24 cellular contexts compared by ENCODE assay signal in genomic region chr3:114732353-114732752, GRCh38.
"Had no signal": no experiment of that assay in that cellular context is flagged by ENCODE, and none has a peak within 500 bp of the region (broad histone marks: within the 10 kb centered on the region; RNA-seq: fewer than 3 reads in every experiment).

No MANE protein-coding gene starts in this region.

- H3K4me1 ChIP-seq: left lung, lower lobe of right lung had no signal

- DNase-seq: effector memory CD8-positive, alpha-beta T cell; foreskin fibroblast; gastrocnemius medialis; head of caudate nucleus; left lung; lower lobe of right lung; naive thymus-derived CD8-positive, alpha-beta T cell; pancreas; sigmoid colon; stimulated activated CD4-positive, alpha-beta T cell treated with anti-CD3 and anti-CD28 coated beads, Interleukin-2, amount 100 ng/mL, for 24 hours; stimulated activated CD4-positive, alpha-beta T cell treated with anti-CD3 and anti-CD28 coated beads, Interleukin-4, amount 100 ng/mL, for 24 hours; stimulated activated naive CD4-positive, alpha-beta T cell treated with Interleukin-2 at 50 U/mL for 16 hours; stomach; trophoblast cell had no signal

- H3K4me3 ChIP-seq: coronary artery, gastrocnemius medialis, left lung, lower lobe of right lung, pancreas, right atrium auricular region, sigmoid colon, stomach, thyroid gland had no signal

- H3K4me1 Mint-ChIP-seq: neural crest cell; stimulated activated effector memory CD8-positive, alpha-beta T cell treated with anti-CD3 and anti-CD28 coated beads, Interleukin-12 subunit alpha, Interleukin-12 subunit beta, amount 100 ng/mL, for 72 hours had no signal

- H3K9me3 ChIP-seq: gastrocnemius medialis, left lung, lower lobe of right lung, neutrophil, pancreas, right atrium auricular region, sigmoid colon, stomach, thyroid gland had no signal

- H3K27me3 ChIP-seq: gastrocnemius medialis, left lung, neutrophil, pancreas, right atrium auricular region, sigmoid colon, stomach, thyroid gland had no signal

- ATAC-seq: effector memory CD8-positive, alpha-beta T cell; esophagus mucosa; gastrocnemius medialis; left lung; lower lobe of right lung; naive thymus-derived CD8-positive, alpha-beta T cell; stimulated activated effector memory CD8-positive, alpha-beta T cell treated with anti-CD3 and anti-CD28 coated beads, Interleukin-12 subunit alpha, Interleukin-12 subunit beta, amount 100 ng/mL, for 72 hours had no signal

- H3K27ac ChIP-seq: coronary artery, epithelial cell of prostate, gastrocnemius medialis, left lung, lower lobe of right lung, neutrophil, pancreas, right atrium auricular region, sigmoid colon, stomach, thyroid gland had no signal

- H3K9me3 Mint-ChIP-seq: effector memory CD8-positive, alpha-beta T cell; naive thymus-derived CD8-positive, alpha-beta T cell; neural crest cell; stimulated activated effector memory CD8-positive, alpha-beta T cell treated with anti-CD3 and anti-CD28 coated beads, Interleukin-12 subunit alpha, Interleukin-12 subunit beta, amount 100 ng/mL, for 72 hours had no signal

- FAIRE-seq: endometrium, keratinocyte, pancreas had no signal

- H3K27me3 Mint-ChIP-seq: effector memory CD8-positive, alpha-beta T cell; naive thymus-derived CD8-positive, alpha-beta T cell had no signal

- H3K36me3 Mint-ChIP-seq: stimulated activated effector memory CD8-positive, alpha-beta T cell treated with anti-CD3 and anti-CD28 coated beads, Interleukin-12 subunit alpha, Interleukin-12 subunit beta, amount 100 ng/mL, for 72 hours had no signal

- H3K36me3 ChIP-seq: gastrocnemius medialis, left lung, lower lobe of right lung, neutrophil, pancreas, right atrium auricular region, sigmoid colon, stomach, thyroid gland had no signal

- H3K27ac Mint-ChIP-seq: stimulated activated effector memory CD8-positive, alpha-beta T cell treated with anti-CD3 and anti-CD28 coated beads, Interleukin-12 subunit alpha, Interleukin-12 subunit beta, amount 100 ng/mL, for 72 hours had no signal

- H3K4me3 Mint-ChIP-seq: effector memory CD8-positive, alpha-beta T cell; naive thymus-derived CD8-positive, alpha-beta T cell; neural crest cell; stimulated activated effector memory CD8-positive, alpha-beta T cell treated with anti-CD3 and anti-CD28 coated beads, Interleukin-12 subunit alpha, Interleukin-12 subunit beta, amount 100 ng/mL, for 72 hours had no signal
